ENCODE assay signal across 8 cellular contexts in genomic region chr5:5497132-5497748, GRCh38.
DNase-seq lines count a peak whose midpoint lies in the region; ATAC-seq, FAIRE-seq and TF ChIP-seq lines count a peak whose summit lies in the region.

No MANE protein-coding gene starts in this region.

- peak; percentile 77 to 78 for TF ChIP-seq RAD21 in A549 (conservative IDR thresholded peaks at IDR 0.05 in 1 of 2, IDR thresholded peaks at IDR 0.05 in 1 of 2)

- CTCF ChIA-PET in A549 (lab: Yijun Ruan, JAX) (interaction anchor here (0.6 to 1.9 kb wide), 22 partner anchors 10 to 1248 kb away, joined by 3 to 10 read pairs (median 4); no protein-coding TSS in a partner anchor), GM10248 (lab: Yijun Ruan, JAX) (interaction anchor here (1.0 to 2.1 kb wide), 4 partner anchors 9 to 386 kb away, joined by 3 to 13 read pairs (median 4); no protein-coding TSS in a partner anchor)

- FAIRE-seq in A549 (lab: Jason Lieb, UNC) = no peak

- intact Hi-C loops in right cardiac atrium (cut with DNase I) = loop anchor here in 3 of 4 donors (5.0 to 10.0 kb wide), 6 partner anchors 298 to 1248 kb away; no protein-coding TSS in a partner anchor
- intact Hi-C loops in gastrocnemius medialis (cut with DNase I; ENCODE audit: low total_unique reads) = loop anchor here (1.0 to 10.0 kb wide), 3 partner anchors 158 to 1138 kb away; partner anchors contain the start of genes NSUN2 and SRD5A1

- H3K36me3 ChIP-seq in gastrocnemius medialis = no peaks in the 10 kb centered on the region

- H3K4me2 ChIP-seq in A549 = 0 out of 3 replicates have a peak overlapping the region, but pooled peaks have one; percentile 9

- no peak for TF ChIP-seq POLR2A in A549 (IDR thresholded peaks at IDR 0.05; ENCODE audit: low read length)
- TF ChIP-seq POLR2A in gastrocnemius medialis (IDR thresholded peaks at IDR 0.05) = no peak

- no peaks in the 10 kb centered on the region for H3K4me1 ChIP-seq in A549
- no peaks in the 10 kb centered on the region for H3K4me1 ChIP-seq in right cardiac atrium (ENCODE audit: control insufficient read depth, insufficient read depth, low read length)
- peaks cover 4 to 6% of the 10 kb centered on the region in 2 donors for H3K4me1 ChIP-seq in gastrocnemius medialis

- ATAC-seq in A549 (peak; percentile 79 to 85; a peak in 5 of 6 replicates), HG03159 (IDR thresholded peaks at IDR 0.05; ENCODE audit: unreplicated experiment) (peak; percentile 73), right cardiac atrium (peak; percentile 64 to 67), gastrocnemius medialis (peak; percentile 59 to 64)

- H3K9me3 ChIP-seq in A549 (0 out of 3 replicates have a peak, but pooled peaks cover under 1% of the 10 kb centered on the region), right cardiac atrium (ENCODE audit: control insufficient read depth, low read length) (no peaks in the 10 kb centered on the region), gastrocnemius medialis (no peaks in the 10 kb centered on the region)

- POLR2A ChIA-PET in A549 (lab: Yijun Ruan, JAX) (interaction anchor here (0.6 kb wide), 1 partner anchor 938 kb away, joined by 3 read pairs; no protein-coding TSS in a partner anchor), GM10248 (lab: Yijun Ruan, JAX) (no interaction called here)

- 34% methylated on average over 12 of the region's 12 CpGs for WGBS in A549 (ENCODE audit: missing lambda C conversion rate)
- WGBS in right cardiac atrium = 35% methylated on average over 12 of the region's 12 CpGs

- in situ Hi-C loops in gastrocnemius medialis (cut with MboI; ENCODE audit: low sequenced_read_pairs in 4 of 4) = loop anchor here in 2 of 4 donors (25.0 kb wide), 1 partner anchor 1090 kb away; no protein-coding TSS in a partner anchor

- peak; percentile 54 to 58 for DNase-seq in A549 (ENCODE audit: low read depth in 1 of 2, low spot score in 1 of 2)
- peak; percentile 57 for DNase-seq in GM10248 (ENCODE audit: extremely low spot score)
- DNase-seq in NCI-H460 (ENCODE audit: extremely low read depth, low read depth) = peak; percentile 58
- peak; percentile 9 for DNase-seq in amniotic stem cell (lab: John Stamatoyannopoulos, UW)
- peak; percentile 37 to 72 (median 72) for DNase-seq in right cardiac atrium
- peak in 1 of 2 donors; percentile 42 for DNase-seq in gastrocnemius medialis
- DNase-seq in ecto neural progenitor cell (ENCODE audit: low spot score) = no peak

- no peak for TF ChIP-seq EP300 in A549 (IDR thresholded peaks at IDR 0.05)

- H3K4me3 ChIP-seq in A549 (no peak overlapping the region), right cardiac atrium (ENCODE audit: low read length) (no peak overlapping the region), gastrocnemius medialis (no peak overlapping the region)

- H3K27me3 ChIP-seq in right cardiac atrium (ENCODE audit: control insufficient read depth, insufficient read depth) (no peaks in the 10 kb centered on the region), gastrocnemius medialis (no peaks in the 10 kb centered on the region)

- no peak overlapping the region for H3K27ac ChIP-seq in A549
- no peak overlapping the region for H3K27ac ChIP-seq in right cardiac atrium (ENCODE audit: low read length)
- no peak overlapping the region for H3K27ac ChIP-seq in gastrocnemius medialis

- TF ChIP-seq CTCF in A549 (IDR thresholded peaks at IDR 0.05) (peak; percentile 63), GM10248 (IDR thresholded peaks at IDR 0.05; ENCODE audit: control extremely low read depth, extremely low read depth, low read depth, missing control alignments) (peak; percentile 75), gastrocnemius medialis (IDR thresholded peaks at IDR 0.05 in 4 of 5, conservative IDR thresholded peaks at IDR 0.05 in 1 of 5) (peak; percentile 49 to 77 (median 51))

TF ChIP-seq in A549, 52 proteins besides CTCF, POLR2A, EP300 and RAD21:
- TF ChIP-seq POLR2AphosphoS2 (conservative IDR thresholded peaks at IDR 0.05; ENCODE audit: low read length) (no peak), HOXB5 (CRISPR knock-in tag; IDR thresholded peaks at IDR 0.05) (no peak), HOXA7 (CRISPR knock-in tag; IDR thresholded peaks at IDR 0.05) (no peak), ZFP36 (IDR thresholded peaks at IDR 0.05; ENCODE audit: borderline replicate concordance, partially characterized antibody) (no peak), USF2 (IDR thresholded peaks at IDR 0.05) (0 out of 2 replicates have a peak, but pooled peaks have one; percentile 15), RARB (CRISPR knock-in tag; IDR thresholded peaks at IDR 0.05) (no peak), TP53 (CRISPR knock-in tag; IDR thresholded peaks at IDR 0.05) (no peak), NR3C1 (IDR thresholded peaks at IDR 0.05) (no peak), HES2 (IDR thresholded peaks at IDR 0.05) (no peak), SMC3 (IDR thresholded peaks at IDR 0.05) (peak; percentile 79)
TF ChIP-seq in A549: peak in this region for 2.
